22 cellular contexts compared by ENCODE assay signal in genomic region chr17:4800462-4801185, GRCh38. TPM values are rescaled to one million over a fixed set of nuclear protein-coding genes. Genes with fewer than 3 reads are reported as not detected.
DNase-seq lines count a peak whose midpoint lies in the region; ATAC-seq, FAIRE-seq and TF ChIP-seq lines count a peak whose summit lies in the region.
"Had no signal": no experiment of that assay in that cellular context is flagged by ENCODE, and none has a peak within 500 bp of the region (broad histone marks: within the 10 kb centered on the region; RNA-seq: fewer than 3 reads in every experiment).

No MANE protein-coding gene starts in this region.

- H3K27me3 ChIP-seq in astrocyte (ENCODE audit: insufficient read depth, low read length) (no peaks in the 10 kb centered on the region), thymus (ENCODE audit: control insufficient read depth, insufficient read depth) (peaks cover 1% of the 10 kb centered on the region)
- H3K27me3 ChIP-seq: stomach, uterus had no signal

- H4K20me1 ChIP-seq in astrocyte (ENCODE audit: insufficient read depth, low read length): peaks cover 7% of the 10 kb centered on the region

- intact Hi-C loops in activated naive CD4-positive, alpha-beta T cell treated with anti-CD3 and anti-CD28 coated beads for 36 hours (cut with micrococcal nuclease): no loop called here

- H3K9me3 Mint-ChIP-seq in activated naive CD4-positive, alpha-beta T cell treated with anti-CD3 and anti-CD28 coated beads for 36 hours: no peaks in the 10 kb centered on the region
- no peaks in the 10 kb centered on the region for H3K9me3 Mint-ChIP-seq in astrocyte (ENCODE audit: unreplicated experiment)
- H3K9me3 Mint-ChIP-seq: T-helper 1 cell treated with Interleukin-12 subunit alpha and Interleukin-12 subunit beta and Interleukin-4 antibody, amounts not matched to agents 30 μg/mL and 1 μg/mL, for 36 hours had no signal

- H3K4me3 ChIP-seq in astrocyte (ENCODE audit: insufficient read depth, low read depth, low read length) (no peak overlapping the region), thymus (ENCODE audit: low read length) (no peak overlapping the region)
- H3K4me3 ChIP-seq: GM23248, stomach, uterus had no signal

- TF ChIP-seq CTCF in astrocyte (IDR thresholded peaks at IDR 0.05; ENCODE audit: insufficient read depth, low read depth, low read length): no peak

- no peak for ATAC-seq in HG02840 (IDR thresholded peaks at IDR 0.05; ENCODE audit: low FRiP score, unreplicated experiment)
- ATAC-seq in GM21619 (IDR thresholded peaks at IDR 0.05; ENCODE audit: unreplicated experiment): no peak
- no peak for ATAC-seq in GM21381 (IDR thresholded peaks at IDR 0.05; ENCODE audit: unreplicated experiment)
- ATAC-seq: Right ventricle myocardium inferior had no signal

- no peak overlapping the region for H3K27ac ChIP-seq in astrocyte (ENCODE audit: low read depth, low read length)
- peak overlapping the region; percentile 73 for H3K27ac ChIP-seq in thymus (ENCODE audit: low read depth)
- H3K27ac ChIP-seq: GM23248, stomach, uterus, WERI-Rb-1 had no signal

- WGBS in thymus: 83% methylated on average over 10 of the region's 10 CpGs

- H3K36me3 Mint-ChIP-seq in activated naive CD4-positive, alpha-beta T cell treated with anti-CD3 and anti-CD28 coated beads for 36 hours (ENCODE audit: low read depth): peaks cover 17% of the 10 kb centered on the region
- H3K36me3 Mint-ChIP-seq in astrocyte (ENCODE audit: low read depth, unreplicated experiment): peaks cover 7% of the 10 kb centered on the region

- peaks cover 23% of the 10 kb centered on the region for H3K79me2 ChIP-seq in astrocyte (ENCODE audit: insufficient read depth, low read length)

- no peak overlapping the region for H3K4me2 ChIP-seq in astrocyte (ENCODE audit: low read length)

- H3K4me3 Mint-ChIP-seq in activated naive CD4-positive, alpha-beta T cell treated with anti-CD3 and anti-CD28 coated beads for 36 hours: no peak overlapping the region
- peak overlapping the region; percentile 43 for H3K4me3 Mint-ChIP-seq in astrocyte (ENCODE audit: unreplicated experiment)
- H3K4me3 Mint-ChIP-seq: T-helper 1 cell treated with Interleukin-12 subunit alpha and Interleukin-12 subunit beta and Interleukin-4 antibody, amounts not matched to agents 30 μg/mL and 1 μg/mL, for 36 hours had no signal

- CTCF ChIA-PET in activated naive CD4-positive, alpha-beta T cell treated with anti-CD3 and anti-CD28 coated beads for 36 hours (lab: Charles Lee): interaction anchor here (0.6 kb wide), 1 partner anchor 87 kb away, joined by 4 read pairs; no protein-coding TSS in a partner anchor

- H3K4me1 ChIP-seq in astrocyte (ENCODE audit: insufficient read depth, low read length) (peaks cover 4% of the 10 kb centered on the region), thymus (ENCODE audit: control insufficient read depth, insufficient read depth, low read length) (peaks cover 5% of the 10 kb centered on the region)
- H3K4me1 ChIP-seq: uterus had no signal

- H2AFZ ChIP-seq in astrocyte (ENCODE audit: low read depth, low read length): no peak overlapping the region
- H2AFZ ChIP-seq: GM23248 had no signal

- H3K36me3 ChIP-seq in astrocyte (ENCODE audit: insufficient read depth, low read length): peaks cover 18% of the 10 kb centered on the region
- H3K36me3 ChIP-seq in thymus (ENCODE audit: control insufficient read depth, insufficient read depth): peaks cover 17% of the 10 kb centered on the region
- H3K36me3 ChIP-seq: uterus had no signal

- no peak for DNase-seq in activated naive CD4-positive, alpha-beta T cell treated with anti-CD3 and anti-CD28 coated beads for 36 hours
- DNase-seq in activated naive CD4-positive, alpha-beta T cell (lab: John Stamatoyannopoulos, UW): no peak
- peak; percentile 94 for DNase-seq in NCI-H2171 treated with DMSO at 0.1 percent for 48 hours (lab: John Stamatoyannopoulos, UW)
- DNase-seq in astrocyte (ENCODE audit: low read depth): no peak
- DNase-seq: ACHN; activated effector memory CD4-positive, alpha-beta T cell treated with Interleukin-2 at 50 U/mL for 16 hours; anterior cingulate cortex; GM23248; KG1; mesendoderm; NCI-H1092; stomach; uterus; WERI-Rb-1 had no signal

- H3K4me1 Mint-ChIP-seq in activated naive CD4-positive, alpha-beta T cell treated with anti-CD3 and anti-CD28 coated beads for 36 hours (ENCODE audit: low read depth): peaks cover 24% of the 10 kb centered on the region
- peaks cover 3% of the 10 kb centered on the region for H3K4me1 Mint-ChIP-seq in astrocyte (ENCODE audit: low read depth, unreplicated experiment)

- H3K27ac Mint-ChIP-seq in activated naive CD4-positive, alpha-beta T cell treated with anti-CD3 and anti-CD28 coated beads for 36 hours: peak overlapping the region; percentile 39
- H3K27ac Mint-ChIP-seq in astrocyte (ENCODE audit: unreplicated experiment): no peak overlapping the region
- H3K27ac Mint-ChIP-seq: T-helper 1 cell treated with Interleukin-12 subunit alpha and Interleukin-12 subunit beta and Interleukin-4 antibody, amounts not matched to agents 30 μg/mL and 1 μg/mL, for 36 hours had no signal

- no peak for FAIRE-seq in astrocyte (lab: Jason Lieb, UNC)
- FAIRE-seq: colon, keratinocyte had no signal

- H3K27me3 Mint-ChIP-seq in activated naive CD4-positive, alpha-beta T cell treated with anti-CD3 and anti-CD28 coated beads for 36 hours (ENCODE audit: low read depth): no peaks in the 10 kb centered on the region
- H3K27me3 Mint-ChIP-seq in astrocyte (ENCODE audit: low read depth, unreplicated experiment): no peaks in the 10 kb centered on the region

- H3K9ac ChIP-seq in astrocyte (ENCODE audit: low read length): no peak overlapping the region
- H3K9ac ChIP-seq: GM23248 had no signal

- H3K9me3 ChIP-seq in astrocyte (ENCODE audit: insufficient read depth, low read depth, low read length): no peaks in the 10 kb centered on the region
- no peaks in the 10 kb centered on the region for H3K9me3 ChIP-seq in thymus (ENCODE audit: control insufficient read depth)
- H3K9me3 ChIP-seq: stomach, uterus had no signal

RNA-seq across cellular contexts. Expression of gene PSMB6, which starts 4.7 kb away (rescaled TPM):
- 100 to 1,000 TPM; 171 to 186 TPM for total RNA-seq in activated naive CD4-positive, alpha-beta T cell treated with anti-CD3 and anti-CD28 coated beads for 36 hours
- total RNA-seq in astrocyte: 154 and 161 TPM in 2 replicates
- polyA plus RNA-seq in thymus: 122 TPM

RNA-seq across cellular contexts. Expression of gene PLD2, which starts 6.3 kb away (rescaled TPM):
- total RNA-seq in activated naive CD4-positive, alpha-beta T cell treated with anti-CD3 and anti-CD28 coated beads for 36 hours: 10 to 100 TPM; 17.4 to 17.6 TPM
- total RNA-seq in astrocyte: 21.4 and 29.3 TPM in 2 replicates
- 30.7 TPM for polyA plus RNA-seq in thymus

RNA-seq across cellular contexts. Expression of gene GLTPD2, which starts 11.9 kb away (rescaled TPM):
- not detected for total RNA-seq in activated naive CD4-positive, alpha-beta T cell treated with anti-CD3 and anti-CD28 coated beads for 36 hours
- total RNA-seq in astrocyte: not detected in 2 replicates
- 0.16 TPM for polyA plus RNA-seq in thymus
- total RNA-seq: Right ventricle myocardium inferior, stomach, uterus had no signal
- polyA plus RNA-seq: keratinocyte had no signal

RNA-seq across cellular contexts. Expression of gene VMO1, which starts 14.5 kb away (rescaled TPM):
- total RNA-seq in activated naive CD4-positive, alpha-beta T cell treated with anti-CD3 and anti-CD28 coated beads for 36 hours: under 1 TPM in 1 of 2 experiments, not detected in 1; 0.60 TPM
- total RNA-seq in astrocyte: 0.75 TPM in 1 of 2 replicates, not detected in the other
- polyA plus RNA-seq in thymus: 30.6 TPM
- total RNA-seq: GM23248 had no signal
